22 cellular contexts compared by ENCODE assay signal in the genomic region with DNA sequence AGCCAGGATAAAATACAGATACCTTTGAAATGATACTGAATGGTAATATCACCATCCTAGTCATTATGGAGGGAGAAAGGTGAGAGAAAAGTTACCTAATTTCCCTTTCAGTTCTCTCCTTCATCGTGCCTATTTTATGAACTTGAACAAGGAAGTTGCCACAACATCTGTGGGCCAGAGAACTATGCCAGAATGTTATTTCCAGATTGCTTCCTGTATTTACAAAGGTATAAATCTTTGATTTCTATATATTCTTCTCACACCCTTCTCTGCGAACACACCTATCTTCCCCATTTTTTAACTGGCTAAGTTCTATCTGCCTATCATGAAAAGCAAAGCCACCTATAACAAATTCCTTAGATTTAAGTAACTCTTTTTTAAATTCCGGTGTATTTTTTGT.
DNase-seq lines count a peak whose midpoint lies in the region; ATAC-seq, FAIRE-seq and TF ChIP-seq lines count a peak whose summit lies in the region.
"Had no signal": no experiment of that assay in that cellular context is flagged by ENCODE, and none has a peak within 500 bp of the region (broad histone marks: within the 10 kb centered on the region; RNA-seq: fewer than 3 reads in every experiment).

No MANE protein-coding gene starts in this region.

- peak; percentile 98 for ATAC-seq in left colon
- no peak for ATAC-seq in HG03342 (IDR thresholded peaks at IDR 0.05; ENCODE audit: unreplicated experiment)
- no peak for ATAC-seq in GM21367 (IDR thresholded peaks at IDR 0.05; ENCODE audit: unreplicated experiment)
- ATAC-seq: A549; CD8-positive, alpha-beta T cell had no signal

- 52 to 76% (median 59%) methylated on average over 3 of the region's 3 CpGs for WGBS in small intestine, 3 donors

- CTCF ChIA-PET in OCI-LY7 (lab: Charles Lee; ENCODE audit: unreplicated experiment), result no interaction called here

- H3K4me3 ChIP-seq in OCI-LY7 (ENCODE audit: low read depth, low read length, poor library complexity, severe bottlenecking), result peak overlapping the region; percentile 1
- no peak overlapping the region for H3K4me3 ChIP-seq in small intestine (ENCODE audit: low read depth in 1 of 2, low read length in 2 of 2)
- H3K4me3 ChIP-seq: A549; BLaER1 treated with 17β-estradiol and CSF1 and Interleukin-3, amounts not matched to agents 10 nM and 100 nM had no signal

- TF ChIP-seq CTCF in OCI-LY7 (conservative IDR thresholded peaks at IDR 0.05; ENCODE audit: low read length), result no peak

- H3K27me3 ChIP-seq in small intestine (ENCODE audit: control insufficient read depth in 2 of 2, insufficient read depth in 2 of 2, low read length in 2 of 2), result no peaks in the 10 kb centered on the region
- H3K27me3 ChIP-seq: BLaER1 treated with 17β-estradiol and CSF1 and Interleukin-3, amounts not matched to agents 10 nM and 100 nM had no signal

- peak overlapping the region; percentile 90 for H2AFZ ChIP-seq in OCI-LY7 (ENCODE audit: low read length)

- POLR2A ChIA-PET in OCI-LY7 (lab: Charles Lee), result no interaction called here

- H4K20me1 ChIP-seq in OCI-LY7 (ENCODE audit: insufficient read depth, low read length), result no peaks in the 10 kb centered on the region
- H4K20me1 ChIP-seq: BLaER1 treated with 17β-estradiol and CSF1 and Interleukin-3, amounts not matched to agents 10 nM and 100 nM had no signal

- H3K4me1 ChIP-seq in OCI-LY7 (ENCODE audit: insufficient read depth, low read length, poor library complexity, severe bottlenecking) (peaks cover 13% of the 10 kb centered on the region), small intestine (ENCODE audit: control insufficient read depth in 2 of 2, insufficient read depth in 1 of 2, low read depth in 1 of 2, low read length in 1 of 2) (no peaks in the 10 kb centered on the region)
- H3K4me1 ChIP-seq: A549; BLaER1 treated with 17β-estradiol and CSF1 and Interleukin-3, amounts not matched to agents 10 nM and 100 nM; Caco-2 had no signal

- H3K9me3 ChIP-seq in OCI-LY7 (ENCODE audit: low read length) (peaks cover 5% of the 10 kb centered on the region; the same call in 1 of the 2 replicates), small intestine (ENCODE audit: control insufficient read depth, low read depth) (no peaks in the 10 kb centered on the region)
- H3K9me3 ChIP-seq: A549, Caco-2 had no signal

- DNase-seq in GM19239 (ENCODE audit: insufficient read length, low spot score) (no peak), OCI-LY7 (ENCODE audit: low spot score) (no peak), left colon (peak in 1 of 2 donors; percentile 34), small intestine (peak; percentile 3), NCI-H226 (no peak), iPS-NIHi11 (ENCODE audit: low spot score) (no peak)
- DNase-seq: AML-193; Caco-2; Calu3; CD4-positive, alpha-beta T cell; CD8-positive, alpha-beta T cell; DMS79 treated with DMSO at 0.1 percent for 48 hours; GF-D8 had no signal

- H3K4me2 ChIP-seq in OCI-LY7 (ENCODE audit: low read length), result peak overlapping the region; percentile 39
- H3K4me2 ChIP-seq: A549; BLaER1 treated with 17β-estradiol and CSF1 and Interleukin-3, amounts not matched to agents 10 nM and 100 nM had no signal

- BruUV-seq in OCI-LY7 (replicated peaks; lab: Mats Ljungman, UMichigan), result no TSS peak

- no peaks in the 10 kb centered on the region for H3K9me2 ChIP-seq in OCI-LY7 (ENCODE audit: insufficient read depth, low read length)

- H3K27ac ChIP-seq in OCI-LY7 (ENCODE audit: low read depth, low read length, poor library complexity, severe bottlenecking), result peak overlapping the region; percentile 19
- H3K27ac ChIP-seq in small intestine (ENCODE audit: low read depth in 1 of 2, low read length in 1 of 2), result no peak overlapping the region
- H3K27ac ChIP-seq: 22Rv1; A549; BLaER1 treated with 17β-estradiol and CSF1 and Interleukin-3, amounts not matched to agents 10 nM and 100 nM; C4-2B had no signal

- peak; percentile 4 for FAIRE-seq in GM19239 (lab: Jason Lieb, UNC)
- FAIRE-seq in small intestine (lab: Jason Lieb, UNC), result no peak
- FAIRE-seq: A549, D721Med, G401.6, GM12891 had no signal

- H3K36me3 ChIP-seq in OCI-LY7 (ENCODE audit: insufficient read depth, low read length) (no peaks in the 10 kb centered on the region), small intestine (ENCODE audit: control insufficient read depth in 2 of 2, insufficient read depth in 2 of 2, low read length in 2 of 2) (no peaks in the 10 kb centered on the region)
- H3K36me3 ChIP-seq: BLaER1 treated with 17β-estradiol and CSF1 and Interleukin-3, amounts not matched to agents 10 nM and 100 nM had no signal

- H3K79me2 ChIP-seq in OCI-LY7 (ENCODE audit: insufficient read depth, low read depth, low read length), result no peaks in the 10 kb centered on the region

- intact Hi-C loops in OCI-LY7 (cut with micrococcal nuclease; ENCODE audit: unreplicated experiment) (no loop called here), left colon (cut with DNase I, micrococcal nuclease) (no loop called here)
